In genomic region chr3:184335291-184335660, GRCh38 we compare ENCODE assay signal across 8 cellular contexts. TPM values are rescaled to one million over a fixed set of nuclear protein-coding genes. Genes with fewer than 3 reads are reported as not detected.
DNase-seq lines count a peak whose midpoint lies in the region; ATAC-seq and TF ChIP-seq lines count a peak whose summit lies in the region.

No MANE protein-coding gene starts in this region.

- 38 to 60% methylated on average over 4 of the region's 4 CpGs for WGBS in lung, 2 donors

- H3K27ac ChIP-seq in lung (ENCODE audit: low read depth in 1 of 2, low read length in 1 of 2) (peak overlapping the region; percentile 88 to 96), uterus (peak overlapping the region; percentile 96 to 100)

- peaks cover 52% of the 10 kb centered on the region for H3K36me3 ChIP-seq in adipocyte (ENCODE audit: control insufficient read depth, insufficient read depth, low read length, severe bottlenecking)
- H3K36me3 ChIP-seq in lung (ENCODE audit: control insufficient read depth in 2 of 2, insufficient read depth in 2 of 2, low read length in 2 of 2), result peaks cover 16 to 35% of the 10 kb centered on the region in 2 donors
- H3K36me3 ChIP-seq in uterus, result no peaks in the 10 kb centered on the region

- H3K4me3 ChIP-seq in adipocyte (ENCODE audit: low read length) (peak overlapping the region; percentile 83), lung (no peak overlapping the region), uterus (peak overlapping the region in 1 of 2 donors; percentile 95)

- H3K9ac ChIP-seq in adipocyte (ENCODE audit: low read length), result peak overlapping the region; percentile 85

- H3K4me1 ChIP-seq in adipocyte (ENCODE audit: control insufficient read depth, insufficient read depth, low read length) (peaks cover 43% of the 10 kb centered on the region), lung (ENCODE audit: control insufficient read depth in 2 of 2, insufficient read depth in 2 of 2, low read length in 2 of 2) (peaks cover 9 to 29% of the 10 kb centered on the region in 2 donors), uterus (peaks cover 6 to 10% of the 10 kb centered on the region in 2 donors)

- TF ChIP-seq CTCF in lung (IDR thresholded peaks at IDR 0.05; ENCODE audit: control extremely low read depth, extremely low read depth) (no peak), uterus (IDR thresholded peaks at IDR 0.05) (no peak)

- ATAC-seq in HG03432 (IDR thresholded peaks at IDR 0.05; ENCODE audit: unreplicated experiment), result peak; percentile 4
- no peak for ATAC-seq in lung (ENCODE audit: insufficient read depth, low FRiP score)
- ATAC-seq in HG03025 (IDR thresholded peaks at IDR 0.05; ENCODE audit: low FRiP score, unreplicated experiment), result no peak
- ATAC-seq in GM18868 (IDR thresholded peaks at IDR 0.05; ENCODE audit: unreplicated experiment), result no peak

- DNase-seq in DMS 273 treated with DMSO at 0.1 percent for 48 hours (lab: John Stamatoyannopoulos, UW) (peak; percentile 88), adipocyte (ENCODE audit: low read depth) (no peak), lung (ENCODE audit: low spot score) (no peak), uterus (no peak), GM19240 (ENCODE audit: insufficient read length, low spot score) (no peak)

- intact Hi-C loops in uterus (cut with DNase I; ENCODE audit: low total_unique reads), result no loop called here

- TF ChIP-seq POLR2A in uterus (IDR thresholded peaks at IDR 0.05), result no peak

- H3K9me3 ChIP-seq in adipocyte (ENCODE audit: control insufficient read depth, low read length), result no peaks in the 10 kb centered on the region
- H3K9me3 ChIP-seq in lung (ENCODE audit: control insufficient read depth in 2 of 2, insufficient read depth in 1 of 2, low read length in 1 of 2), result no peaks in the 10 kb centered on the region
- H3K9me3 ChIP-seq in uterus, result no peaks in the 10 kb centered on the region

- H3K27me3 ChIP-seq in adipocyte (replicated peaks; ENCODE audit: control insufficient read depth, insufficient read depth, low read length) (no peaks in the 10 kb centered on the region), lung (ENCODE audit: control insufficient read depth, insufficient read depth) (no peaks in the 10 kb centered on the region), uterus (no peaks in the 10 kb centered on the region)

RNA-seq across cellular contexts. Expression of gene FAM131A, which starts 2.1 kb away (rescaled TPM):
- total RNA-seq in lung (10 to 100 TPM; 15.8 to 21.4 TPM), uterus (10 to 100 TPM; 13.2 to 42.6 (median 36.8) TPM)
- 10 to 100 TPM; 12.9 to 15.5 TPM for polyA plus RNA-seq in lung

RNA-seq across cellular contexts. Expression of gene EIF4G1, which starts 20.9 kb away (rescaled TPM):
- 100 to 1,000 TPM; 211 to 419 TPM for total RNA-seq in lung
- 100 to 1,000 TPM; 201 to 241 TPM for polyA plus RNA-seq in lung
- total RNA-seq in uterus, result 100 to 1,000 TPM; 133 to 269 (median 170) TPM

RNA-seq across cellular contexts. Expression of gene CLCN2, which starts 26.1 kb away (rescaled TPM):
- total RNA-seq in lung (1 to 10 TPM; 5.7 to 8.7 TPM), uterus (10 to 100 TPM in 2 of 4 donors, 1 to 10 TPM in 1, under 1 TPM in 1; 0.77 to 20.8 (median 7.3) TPM)
- polyA plus RNA-seq in lung, result 1 to 10 TPM; 2.7 to 5.0 TPM

RNA-seq across cellular contexts. Expression of gene POLR2H, which starts 26.2 kb away (rescaled TPM):
- total RNA-seq in lung (10 to 100 TPM; 46.4 to 71.7 TPM), uterus (100 to 1,000 TPM in 2 of 4 donors, 10 to 100 TPM in 2; 52.8 to 103 (median 82.7) TPM)
- polyA plus RNA-seq in lung, result 100 to 1,000 TPM in 1 of 2 donors, 10 to 100 TPM in 1; 93.2 to 139 TPM

RNA-seq across cellular contexts. Expression of gene PSMD2, which starts 36.2 kb away (rescaled TPM):
- total RNA-seq in lung (100 to 1,000 TPM; 119 to 214 TPM), uterus (100 to 1,000 TPM; 117 to 275 (median 147) TPM)
- polyA plus RNA-seq in lung, result 100 to 1,000 TPM in 1 of 2 donors, 10 to 100 TPM in 1; 78.7 to 222 TPM
